1 cellular context compared by ENCODE assay signal in genomic region chr17:32621612-32622312, GRCh38.
A peak's percentile ranks its signal among the peaks of the same experiment; 100 is the strongest.
TF ChIP-seq lines count a peak whose summit lies in the region.

No MANE protein-coding gene starts in this region.

TF ChIP-seq in HEK293, 187 proteins besides CTCF, POLR2A, EP300 and RAD21 (continued from another document):
- TF ChIP-seq HIC1 (tag by site-specific recombination; IDR thresholded peaks at IDR 0.05): no peak
- TF ChIP-seq ZNF623 (tag by site-specific recombination; IDR thresholded peaks at IDR 0.05): no peak
- TF ChIP-seq ZSCAN5A (tag by site-specific recombination; IDR thresholded peaks at IDR 0.05): no peak
- no peak for TF ChIP-seq ZNF16 (tag by site-specific recombination; IDR thresholded peaks at IDR 0.05; ENCODE audit: low read depth)
- TF ChIP-seq ZBTB17 (tag by site-specific recombination; IDR thresholded peaks at IDR 0.05): peak; percentile 79
- no peak for TF ChIP-seq KLF16 (tag by site-specific recombination; IDR thresholded peaks at IDR 0.05)
- no peak for TF ChIP-seq ZNF670 (tag by site-specific recombination; IDR thresholded peaks at IDR 0.05; ENCODE audit: low read depth)
- TF ChIP-seq, protein P1, sequence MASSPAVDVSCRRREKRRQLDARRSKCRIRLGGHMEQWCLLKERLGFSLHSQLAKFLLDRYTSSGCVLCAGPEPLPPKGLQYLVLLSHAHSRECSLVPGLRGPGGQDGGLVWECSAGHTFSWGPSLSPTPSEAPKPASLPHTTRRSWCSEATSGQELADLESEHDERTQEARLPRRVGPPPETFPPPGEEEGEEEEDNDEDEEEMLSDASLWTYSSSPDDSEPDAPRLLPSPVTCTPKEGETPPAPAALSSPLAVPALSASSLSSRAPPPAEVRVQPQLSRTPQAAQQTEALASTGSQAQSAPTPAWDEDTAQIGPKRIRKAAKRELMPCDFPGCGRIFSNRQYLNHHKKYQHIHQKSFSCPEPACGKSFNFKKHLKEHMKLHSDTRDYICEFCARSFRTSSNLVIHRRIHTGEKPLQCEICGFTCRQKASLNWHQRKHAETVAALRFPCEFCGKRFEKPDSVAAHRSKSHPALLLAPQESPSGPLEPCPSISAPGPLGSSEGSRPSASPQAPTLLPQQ (tag by site-specific recombination; IDR thresholded peaks at IDR 0.05): no peak
- TF ChIP-seq, protein P2, sequence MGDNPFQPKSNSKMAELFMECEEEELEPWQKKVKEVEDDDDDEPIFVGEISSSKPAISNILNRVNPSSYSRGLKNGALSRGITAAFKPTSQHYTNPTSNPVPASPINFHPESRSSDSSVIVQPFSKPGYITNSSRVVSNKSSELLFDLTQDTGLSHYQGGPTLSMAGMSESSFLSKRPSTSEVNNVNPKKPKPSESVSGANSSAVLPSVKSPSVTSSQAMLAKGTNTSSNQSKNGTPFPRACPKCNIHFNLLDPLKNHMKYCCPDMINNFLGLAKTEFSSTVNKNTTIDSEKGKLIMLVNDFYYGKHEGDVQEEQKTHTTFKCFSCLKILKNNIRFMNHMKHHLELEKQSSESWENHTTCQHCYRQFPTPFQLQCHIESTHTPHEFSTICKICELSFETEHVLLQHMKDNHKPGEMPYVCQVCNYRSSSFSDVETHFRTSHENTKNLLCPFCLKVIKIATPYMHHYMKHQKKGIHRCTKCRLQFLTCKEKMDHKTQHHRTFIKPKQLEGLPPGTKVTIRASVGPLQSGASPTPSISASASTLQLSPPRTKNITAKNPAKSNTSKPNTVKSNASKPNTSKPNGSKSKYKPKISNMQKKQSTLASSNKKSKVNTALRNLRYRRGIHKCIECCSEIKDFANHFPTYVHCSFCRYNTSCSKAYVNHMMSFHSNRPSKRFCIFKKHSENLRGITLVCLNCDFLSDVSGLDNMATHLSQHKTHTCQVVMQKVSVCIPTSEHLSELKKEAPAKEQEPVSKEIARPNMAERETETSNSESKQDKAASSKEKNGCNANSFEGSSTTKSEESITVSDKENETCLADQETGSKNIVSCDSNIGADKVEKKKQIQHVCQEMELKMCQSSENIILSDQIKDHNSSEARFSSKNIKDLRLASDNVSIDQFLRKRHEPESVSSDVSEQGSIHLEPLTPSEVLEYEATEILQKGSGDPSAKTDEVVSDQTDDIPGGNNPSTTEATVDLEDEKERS (tag by site-specific recombination; IDR thresholded peaks at IDR 0.05): no peak
- no peak for TF ChIP-seq ATF2 (tag by site-specific recombination; IDR thresholded peaks at IDR 0.05; ENCODE audit: low read depth)
